29 cellular contexts compared by ENCODE assay signal in genomic region chr2:216859944-216860343, GRCh38. TPM values are rescaled to one million over a fixed set of nuclear protein-coding genes. Genes with fewer than 3 reads are reported as not detected.
"Had no signal": no experiment of that assay in that cellular context is flagged by ENCODE, and none has a peak within 500 bp of the region (broad histone marks: within the 10 kb centered on the region; RNA-seq: fewer than 3 reads in every experiment).

Gene TNP1, minus strand, starts transcription at chr2:216860064. Its CDS starts 30 bp downstream, at chr2:216860034.

- H3K4me3 ChIP-seq: dorsolateral prefrontal cortex, lower lobe of right lung, suprapubic skin, vagina had no signal

- H3K4me3 Mint-ChIP-seq: activated B cell treated with CpG ODN at 0.5 μM for 24 hours, endodermal cell had no signal

- H3K4me1 Mint-ChIP-seq: activated B cell treated with CpG ODN at 0.5 μM for 24 hours had no signal

- H3K9me3 Mint-ChIP-seq: activated B cell treated with CpG ODN at 0.5 μM for 24 hours; endodermal cell; T-helper 2 cell treated with Interferon-gamma antibody and Interleukin-4, amounts not matched to agents 5 μg/mL and 100 μg/mL, for 36 hours had no signal

- H3K27me3 ChIP-seq: brain microvascular endothelial cell, dorsolateral prefrontal cortex, suprapubic skin, vagina had no signal

- H3K27ac Mint-ChIP-seq: activated B cell treated with CpG ODN at 0.5 μM for 24 hours, endodermal cell, progenitor cell of endocrine pancreas had no signal

- DNase-seq: activated B cell treated with CpG ODN at 0.5 μM for 24 hours; activated CD4-positive, alpha-beta T cell treated with anti-CD3 and anti-CD28 coated beads for 4 hours; activated CD8-positive, alpha-beta memory T cell treated with anti-CD3 and anti-CD28 coated beads, Interleukin-2, amount 50 U/mL, for 4 hours; activated gamma-delta T cell treated with Interleukin-2 at 50 U/mL for 16 hours; activated T-cell treated with anti-CD3 and anti-CD28 coated beads, Interleukin-2, amount 50 U/mL, for 48 hours; aorta; brain microvascular endothelial cell; central memory CD4-positive, alpha-beta T cell; dorsolateral prefrontal cortex; endodermal cell; foreskin melanocyte; glutamatergic neuron; hippocampal formation; islet precursor cell; left colon; lower lobe of right lung; stimulated activated CD4-positive, alpha-beta T cell treated with anti-CD3 and anti-CD28 coated beads, Interleukin-2, amount 100 ng/mL, for 24 hours; stimulated activated naive CD4-positive, alpha-beta T cell treated with Interleukin-2 at 50 U/mL for 16 hours; SW 1271; trophoblast cell had no signal

- H3K27ac ChIP-seq: brain microvascular endothelial cell, dorsolateral prefrontal cortex, epithelial cell of prostate, lower lobe of right lung, suprapubic skin, vagina had no signal

- H3K4me1 ChIP-seq: lower lobe of right lung had no signal

- H3K36me3 ChIP-seq: brain microvascular endothelial cell, lower lobe of right lung, suprapubic skin, vagina had no signal

- ATAC-seq: left colon, lower lobe of right lung had no signal

- H3K9me3 ChIP-seq: lower lobe of right lung, suprapubic skin, vagina had no signal

RNA-seq across cellular contexts. Expression of gene TNP1, which starts in this region (rescaled TPM):
- total RNA-seq: activated B cell treated with CpG ODN at 0.5 μM for 24 hours, aorta, dorsolateral prefrontal cortex, endodermal cell, left colon, lower lobe of right lung, mesenteric fat pad, osteoblast, skeletal muscle tissue, suprapubic skin, vagina had no signal
- polyA plus RNA-seq: aorta, neural cell had no signal
